ENCODE assay signal across 8 cellular contexts in genomic region chr5:161545701-161546462, GRCh38. TPM values are rescaled to one million over a fixed set of nuclear protein-coding genes. Genes with fewer than 3 reads are reported as not detected.
A peak's percentile ranks its signal among the peaks of the same experiment; 100 is the strongest.
DNase-seq lines count a peak whose midpoint lies in the region; ATAC-seq and TF ChIP-seq lines count a peak whose summit lies in the region.

No MANE protein-coding gene starts in this region.

- DNase-seq in GM13977 (ENCODE audit: low spot score) (peak; percentile 5), astrocyte of the cerebellum (ENCODE audit: low read depth) (no peak), psoas muscle (no peak), uterus (no peak), SHP77 (lab: John Stamatoyannopoulos, UW) (no peak), NAMALWA (ENCODE audit: low spot score) (no peak)

- peaks cover 0 to 48% (median 17%) of the 10 kb centered on the region in 3 donors for H3K27me3 ChIP-seq in psoas muscle (ENCODE audit: insufficient read depth in 3 of 3, low read length in 2 of 3)
- peaks cover 0 to 17% of the 10 kb centered on the region in 2 donors for H3K27me3 ChIP-seq in uterus

- peak overlapping the region; percentile 54 for H3K4me3 ChIP-seq in astrocyte of the cerebellum (ENCODE audit: low read depth, low read length)
- H3K4me3 ChIP-seq in psoas muscle: peak overlapping the region; percentile 58
- peak overlapping the region in 1 of 2 donors; percentile 5 for H3K4me3 ChIP-seq in uterus

- TF ChIP-seq CTCF in GM13977 (IDR thresholded peaks at IDR 0.05; ENCODE audit: extremely low read depth, insufficient read depth, missing control alignments) (no peak), astrocyte of the cerebellum (IDR thresholded peaks at IDR 0.05; ENCODE audit: low read depth, low read length, missing control alignments) (no peak), psoas muscle (IDR thresholded peaks at IDR 0.05) (no peak), uterus (IDR thresholded peaks at IDR 0.05) (no peak)

- H3K9me3 ChIP-seq in psoas muscle (no peaks in the 10 kb centered on the region), uterus (no peaks in the 10 kb centered on the region)

- H3K36me3 ChIP-seq in psoas muscle (ENCODE audit: insufficient read depth in 1 of 2, low read depth in 1 of 2) (no peaks in the 10 kb centered on the region), uterus (no peaks in the 10 kb centered on the region)

- H3K27ac ChIP-seq in psoas muscle: no peak overlapping the region
- H3K27ac ChIP-seq in uterus: no peak overlapping the region

- ATAC-seq in HG02798 (IDR thresholded peaks at IDR 0.05; ENCODE audit: poor library complexity, unreplicated experiment) (peak; percentile 14), psoas muscle (no peak), GM21786 (IDR thresholded peaks at IDR 0.05; ENCODE audit: unreplicated experiment) (no peak)

- in situ Hi-C loops in GM13977 (cut with MboI; ENCODE audit: low pct_unique_long_range_greater_than_20kb, low sequenced_read_pairs, unreplicated experiment) (no loop called here), astrocyte of the cerebellum (cut with HindIII; ENCODE audit: low sequenced_read_pairs) (no loop called here)

- intact Hi-C loops in psoas muscle (cut with DNase I): no loop called here
- intact Hi-C loops in uterus (cut with DNase I; ENCODE audit: low total_unique reads): no loop called here

- TF ChIP-seq POLR2A in uterus (IDR thresholded peaks at IDR 0.05): no peak

- H3K4me1 ChIP-seq in psoas muscle (no peaks in the 10 kb centered on the region), uterus (peaks cover 0 to 5% of the 10 kb centered on the region in 2 donors)

- 9% methylated on average over 13 of the region's 13 CpGs for WGBS in psoas muscle, 3 donors

RNA-seq across cellular contexts. Expression of gene GABRB2, which starts 0.6 kb away (rescaled TPM):
- total RNA-seq in psoas muscle: under 1 TPM; 0.05 to 0.36 (median 0.24) TPM
- polyA plus RNA-seq in psoas muscle: under 1 TPM; 0.04 to 0.14 (median 0.06) TPM
- total RNA-seq in uterus: 10 to 100 TPM in 1 of 4 donors, under 1 TPM in 1, not detected in 2; 0.61 to 10.1 TPM
